Comparison of ENCODE assay signal across 8 cellular contexts in the genomic region with DNA sequence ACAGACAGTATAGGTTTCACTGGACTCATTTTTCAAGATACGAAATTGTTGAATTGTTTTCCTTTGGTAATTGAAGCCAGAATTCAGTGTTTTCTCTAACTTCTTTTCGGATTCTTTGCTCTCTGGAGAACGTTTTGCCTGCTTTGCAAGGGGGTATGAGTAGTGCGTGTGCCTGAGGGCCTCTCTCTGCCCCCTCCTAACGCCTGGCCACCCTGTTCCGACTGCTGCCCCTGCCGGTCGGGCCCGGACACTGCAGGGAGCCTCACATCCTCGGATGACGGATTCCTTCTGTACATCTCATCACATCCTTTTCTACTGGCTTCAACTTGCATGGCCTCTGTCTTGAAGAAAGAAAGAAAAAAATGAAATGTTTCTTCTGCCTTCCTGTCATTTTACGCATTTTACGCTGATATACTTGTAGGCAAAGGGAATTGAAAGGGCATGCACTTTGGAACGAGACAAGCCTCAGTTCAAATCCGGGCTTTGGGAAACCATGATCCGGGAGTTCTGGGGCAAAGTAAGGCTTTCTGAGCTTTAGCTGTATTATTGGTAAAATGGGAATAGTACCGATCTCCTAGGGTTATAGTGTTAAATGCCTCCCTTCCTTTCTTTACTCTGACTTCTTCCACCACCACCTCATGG.
DNase-seq lines count a peak whose midpoint lies in the region; ATAC-seq and TF ChIP-seq lines count a peak whose summit lies in the region.

No MANE protein-coding gene starts in this region.

- H3K4me3 ChIP-seq in H7 (ENCODE audit: insufficient read depth, low read depth, low read length) (no peak overlapping the region), heart left ventricle (no peak overlapping the region), stomach (no peak overlapping the region), Karpas-422 (ENCODE audit: low read length) (no peak overlapping the region)

- peaks cover 22% of the 10 kb centered on the region for H3K9me3 Mint-ChIP-seq in WTC11
- H3K9me3 Mint-ChIP-seq in activated CD8-positive, alpha-beta T cell treated with anti-CD3 and anti-CD28 coated beads for 36 hours = peaks cover 4% of the 10 kb centered on the region

- H4K20me1 ChIP-seq in Karpas-422 (ENCODE audit: insufficient read depth, low read depth, low read length) = peaks cover 9% of the 10 kb centered on the region

- H3K79me2 ChIP-seq in Karpas-422 (ENCODE audit: low read length) = no peaks in the 10 kb centered on the region

- H3K4me1 Mint-ChIP-seq in WTC11 = peaks cover 12% of the 10 kb centered on the region
- peaks cover 6% of the 10 kb centered on the region for H3K4me1 Mint-ChIP-seq in activated CD8-positive, alpha-beta T cell treated with anti-CD3 and anti-CD28 coated beads for 36 hours (ENCODE audit: low read depth)

- 60 to 66% (median 62%) methylated on average over 17 of the region's 17 CpGs for WGBS in heart left ventricle, 4 donors
- 60 to 74% (median 68%) methylated on average over 17 of the region's 17 CpGs for WGBS in stomach, 5 donors

- TF ChIP-seq EP300 in stomach (IDR thresholded peaks at IDR 0.05) = no peak

- no peak overlapping the region for H2AFZ ChIP-seq in Karpas-422 (ENCODE audit: low read length)

- no peaks in the 10 kb centered on the region for H3K36me3 ChIP-seq in H7 (replicated peaks; ENCODE audit: control insufficient read depth, insufficient read depth, low read length)
- peaks cover 0 to 6% (median 0%) of the 10 kb centered on the region in 9 donors for H3K36me3 ChIP-seq in heart left ventricle
- H3K36me3 ChIP-seq in stomach = peaks cover 0 to 6% (median 2%) of the 10 kb centered on the region in 4 donors
- H3K36me3 ChIP-seq in Karpas-422 (ENCODE audit: insufficient read depth, low read length) = no peaks in the 10 kb centered on the region

- no peak overlapping the region for H3K27ac ChIP-seq in heart left ventricle
- H3K27ac ChIP-seq in stomach = no peak overlapping the region
- no peak overlapping the region for H3K27ac ChIP-seq in Karpas-422 (ENCODE audit: low read length)

- H3K9me3 ChIP-seq in heart left ventricle (peaks cover 0 to 4% (median 0%) of the 10 kb centered on the region in 12 donors), stomach (peaks cover 0 to 2% (median under 1%) of the 10 kb centered on the region in 4 donors), Karpas-422 (ENCODE audit: low read length) (no peaks in the 10 kb centered on the region)

- H3K9ac ChIP-seq in Karpas-422 (ENCODE audit: low read length) = no peak overlapping the region

- POLR2A ChIA-PET in WTC11 (lab: Charles Lee) = no interaction called here
- POLR2A ChIA-PET in activated CD8-positive, alpha-beta T cell treated with anti-CD3 and anti-CD28 coated beads for 36 hours (lab: Charles Lee) = no interaction called here

- H3K4me2 ChIP-seq in Karpas-422 (ENCODE audit: low read depth, low read length, poor library complexity, severe bottlenecking) = no peak overlapping the region

- peak; percentile 88 for TF ChIP-seq CTCF in WTC11 (IDR thresholded peaks at IDR 0.05)
- TF ChIP-seq CTCF in heart left ventricle (IDR thresholded peaks at IDR 0.05) = peak; percentile 42 to 79 (median 62)
- TF ChIP-seq CTCF in stomach (IDR thresholded peaks at IDR 0.05) = peak in 4 of 7 experiments; percentile 10 to 48 (median 36)
- no peak for TF ChIP-seq CTCF in activated CD8-positive, alpha-beta T cell treated with anti-CD3 and anti-CD28 coated beads for 36 hours (IDR thresholded peaks at IDR 0.05)

- H3K27me3 ChIP-seq in H7 (ENCODE audit: control insufficient read depth, insufficient read depth, low read length) (no peaks in the 10 kb centered on the region), heart left ventricle (no peaks in the 10 kb centered on the region), stomach (no peaks in the 10 kb centered on the region), Karpas-422 (ENCODE audit: low read length) (no peaks in the 10 kb centered on the region)

- DNase-seq in H7 = peak; percentile 90
- DNase-seq in WTC11 (ENCODE audit: low spot score) = peak; percentile 82
- peak in 3 of 5 donors; percentile 23 to 48 (median 24) for DNase-seq in heart left ventricle
- DNase-seq in stomach = no peak
- no peak for DNase-seq in NCI-H2171 treated with DMSO at 0.1 percent for 48 hours (lab: John Stamatoyannopoulos, UW)
- no peak for DNase-seq in activated CD8-positive, alpha-beta T cell treated with anti-CD3 and anti-CD28 coated beads for 36 hours
- DNase-seq in Karpas-422 = no peak

- H3K27ac Mint-ChIP-seq in WTC11 = no peak overlapping the region
- no peak overlapping the region for H3K27ac Mint-ChIP-seq in activated CD8-positive, alpha-beta T cell treated with anti-CD3 and anti-CD28 coated beads for 36 hours

- H3K36me3 Mint-ChIP-seq in WTC11 = peaks cover 13% of the 10 kb centered on the region
- peaks cover 4% of the 10 kb centered on the region for H3K36me3 Mint-ChIP-seq in activated CD8-positive, alpha-beta T cell treated with anti-CD3 and anti-CD28 coated beads for 36 hours (ENCODE audit: low read depth)

- CTCF ChIA-PET in WTC11 (lab: Charles Lee) = interaction anchor here (0.7 to 1.3 kb wide), 4 partner anchors 11 to 174 kb away, joined by 3 to 4 read pairs (median 4); no protein-coding TSS in a partner anchor
- CTCF ChIA-PET in activated CD8-positive, alpha-beta T cell treated with anti-CD3 and anti-CD28 coated beads for 36 hours (lab: Charles Lee) = no interaction called here

- ATAC-seq in WTC11 = peak; percentile 97
- ATAC-seq in heart left ventricle = peak; percentile 38 to 86 (median 70)
- ATAC-seq in activated CD8-positive, alpha-beta T cell treated with anti-CD3 and anti-CD28 coated beads for 36 hours = no peak
- no peak for ATAC-seq in GM21360 (IDR thresholded peaks at IDR 0.05; ENCODE audit: unreplicated experiment)

- no peaks in the 10 kb centered on the region for H3K9me2 ChIP-seq in Karpas-422 (replicated peaks; ENCODE audit: insufficient read depth, low read length)

- no peak overlapping the region for H3K4me3 Mint-ChIP-seq in WTC11
- no peak overlapping the region for H3K4me3 Mint-ChIP-seq in activated CD8-positive, alpha-beta T cell treated with anti-CD3 and anti-CD28 coated beads for 36 hours

- intact Hi-C loops in heart left ventricle (cut with DNase I) = no loop called here
- intact Hi-C loops in stomach (cut with DNase I; ENCODE audit: low total_unique reads) = no loop called here
- intact Hi-C loops in activated CD8-positive, alpha-beta T cell treated with anti-CD3 and anti-CD28 coated beads for 36 hours (cut with micrococcal nuclease) = no loop called here

- peaks cover 0 to 44% (median 17%) of the 10 kb centered on the region in 12 donors for H3K4me1 ChIP-seq in heart left ventricle
- H3K4me1 ChIP-seq in stomach = peaks cover 6 to 17% (median 10%) of the 10 kb centered on the region in 4 donors
- no peaks in the 10 kb centered on the region for H3K4me1 ChIP-seq in Karpas-422 (ENCODE audit: low read length)

- no peak for TF ChIP-seq POLR2A in heart left ventricle (IDR thresholded peaks at IDR 0.05)
- TF ChIP-seq POLR2A in stomach (IDR thresholded peaks at IDR 0.05) = no peak

- H3K27me3 Mint-ChIP-seq in WTC11 (ENCODE audit: low read depth) = peaks cover 5% of the 10 kb centered on the region
- no peaks in the 10 kb centered on the region for H3K27me3 Mint-ChIP-seq in activated CD8-positive, alpha-beta T cell treated with anti-CD3 and anti-CD28 coated beads for 36 hours

TF ChIP-seq in WTC11, 78 proteins besides CTCF, POLR2A, EP300 and RAD21 (continues in another document):
- TF ChIP-seq, protein P1, sequence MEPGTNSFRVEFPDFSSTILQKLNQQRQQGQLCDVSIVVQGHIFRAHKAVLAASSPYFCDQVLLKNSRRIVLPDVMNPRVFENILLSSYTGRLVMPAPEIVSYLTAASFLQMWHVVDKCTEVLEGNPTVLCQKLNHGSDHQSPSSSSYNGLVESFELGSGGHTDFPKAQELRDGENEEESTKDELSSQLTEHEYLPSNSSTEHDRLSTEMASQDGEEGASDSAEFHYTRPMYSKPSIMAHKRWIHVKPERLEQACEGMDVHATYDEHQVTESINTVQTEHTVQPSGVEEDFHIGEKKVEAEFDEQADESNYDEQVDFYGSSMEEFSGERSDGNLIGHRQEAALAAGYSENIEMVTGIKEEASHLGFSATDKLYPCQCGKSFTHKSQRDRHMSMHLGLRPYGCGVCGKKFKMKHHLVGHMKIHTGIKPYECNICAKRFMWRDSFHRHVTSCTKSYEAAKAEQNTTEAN (CRISPR knock-in tag; IDR thresholded peaks at IDR 0.05) = no peak
- TF ChIP-seq NFATC4 (CRISPR knock-in tag; IDR thresholded peaks at IDR 0.05) (no peak), ZNF263 (CRISPR knock-in tag; IDR thresholded peaks at IDR 0.05; ENCODE audit: low read depth) (no peak), RELA (CRISPR knock-in tag; IDR thresholded peaks at IDR 0.05; ENCODE audit: borderline replicate concordance) (no peak), FOXK1 (CRISPR knock-in tag; IDR thresholded peaks at IDR 0.05) (no peak), ESRRA (CRISPR knock-in tag; IDR thresholded peaks at IDR 0.05; ENCODE audit: borderline replicate concordance) (no peak), ZNF416 (CRISPR knock-in tag; IDR thresholded peaks at IDR 0.05) (no peak), FOXJ3 (CRISPR knock-in tag; IDR thresholded peaks at IDR 0.05; ENCODE audit: borderline replicate concordance) (no peak), SMAD4 (CRISPR knock-in tag; IDR thresholded peaks at IDR 0.05) (no peak), NR3C1 (CRISPR knock-in tag; conservative IDR thresholded peaks at IDR 0.05; ENCODE audit: low read depth) (no peak)
- TF ChIP-seq, protein P2, sequence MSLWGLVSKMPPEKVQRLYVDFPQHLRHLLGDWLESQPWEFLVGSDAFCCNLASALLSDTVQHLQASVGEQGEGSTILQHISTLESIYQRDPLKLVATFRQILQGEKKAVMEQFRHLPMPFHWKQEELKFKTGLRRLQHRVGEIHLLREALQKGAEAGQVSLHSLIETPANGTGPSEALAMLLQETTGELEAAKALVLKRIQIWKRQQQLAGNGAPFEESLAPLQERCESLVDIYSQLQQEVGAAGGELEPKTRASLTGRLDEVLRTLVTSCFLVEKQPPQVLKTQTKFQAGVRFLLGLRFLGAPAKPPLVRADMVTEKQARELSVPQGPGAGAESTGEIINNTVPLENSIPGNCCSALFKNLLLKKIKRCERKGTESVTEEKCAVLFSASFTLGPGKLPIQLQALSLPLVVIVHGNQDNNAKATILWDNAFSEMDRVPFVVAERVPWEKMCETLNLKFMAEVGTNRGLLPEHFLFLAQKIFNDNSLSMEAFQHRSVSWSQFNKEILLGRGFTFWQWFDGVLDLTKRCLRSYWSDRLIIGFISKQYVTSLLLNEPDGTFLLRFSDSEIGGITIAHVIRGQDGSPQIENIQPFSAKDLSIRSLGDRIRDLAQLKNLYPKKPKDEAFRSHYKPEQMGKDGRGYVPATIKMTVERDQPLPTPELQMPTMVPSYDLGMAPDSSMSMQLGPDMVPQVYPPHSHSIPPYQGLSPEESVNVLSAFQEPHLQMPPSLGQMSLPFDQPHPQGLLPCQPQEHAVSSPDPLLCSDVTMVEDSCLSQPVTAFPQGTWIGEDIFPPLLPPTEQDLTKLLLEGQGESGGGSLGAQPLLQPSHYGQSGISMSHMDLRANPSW (CRISPR knock-in tag; conservative IDR thresholded peaks at IDR 0.05; ENCODE audit: low read depth) = no peak

Comparison
In these comparisons a context has a peak if more than half of its experiments do, and no peak if none do; other contexts are left out.
1. DNase-seq: peak in H7 (single experiment), WTC11 (single experiment) and heart left ventricle (3 of 5); none in stomach (single experiment), NCI-H2171 treated with DMSO at 0.1 percent for 48 hours (single experiment), activated CD8-positive, alpha-beta T cell treated with anti-CD3 and anti-CD28 coated beads for 36 hours (single experiment) and Karpas-422 (single experiment).
2. ATAC-seq: peak in WTC11 (single experiment) and heart left ventricle (4 of 4); none in activated CD8-positive, alpha-beta T cell treated with anti-CD3 and anti-CD28 coated beads for 36 hours (single experiment) and GM21360 (single experiment).